8 cellular contexts compared by ENCODE assay signal in the genomic region with DNA sequence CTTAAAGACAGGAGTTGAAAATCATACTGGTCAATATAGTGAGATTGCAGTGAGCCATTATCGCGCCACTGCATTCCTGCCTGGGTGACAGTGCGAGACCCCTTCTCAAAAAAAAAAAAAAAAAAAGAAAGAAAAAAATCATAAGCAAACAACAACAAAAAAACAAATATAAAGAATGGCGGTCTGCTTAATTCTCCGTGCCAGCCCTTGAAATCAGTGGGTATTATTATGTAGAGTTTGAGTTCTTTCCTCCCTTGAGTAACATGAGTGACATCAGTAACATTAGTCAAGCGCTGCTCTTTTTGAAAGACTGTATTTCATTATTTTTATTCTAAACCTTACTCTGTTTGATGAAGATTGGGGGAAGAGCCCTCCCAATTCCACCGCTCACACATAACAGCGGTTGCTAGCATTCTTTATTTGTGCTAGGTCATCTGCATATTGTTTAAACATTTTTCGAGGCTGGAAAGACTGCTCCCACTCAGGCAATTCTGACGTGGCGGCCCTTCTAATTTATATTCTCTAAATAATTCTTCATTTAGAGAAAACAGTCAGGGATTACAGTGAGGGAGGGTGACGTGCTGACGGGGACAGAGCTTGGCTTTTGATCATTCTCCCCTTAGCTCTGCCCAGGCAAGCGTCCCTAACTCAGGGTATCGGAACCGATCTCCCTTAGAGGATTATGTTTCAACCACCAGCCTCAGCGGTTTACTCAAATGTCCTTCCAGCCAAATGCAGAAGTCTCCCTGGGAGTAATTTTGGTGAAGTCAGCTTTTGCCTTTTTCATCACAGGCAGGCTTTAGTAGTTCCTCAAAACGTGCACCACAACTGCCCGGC. TPM values are rescaled to one million over a fixed set of nuclear protein-coding genes. Genes with fewer than 3 reads are reported as not detected.
DNase-seq lines count a peak whose midpoint lies in the region; ATAC-seq, FAIRE-seq and TF ChIP-seq lines count a peak whose summit lies in the region.

No MANE protein-coding gene starts in this region.

- intact Hi-C loops in K562 (cut with micrococcal nuclease) (loop anchor here (1.0 to 10.0 kb wide), 5 partner anchors 13 to 152 kb away; partner anchors contain the start of gene CCT5), kidney (cut with DNase I) (no loop called here)

- WGBS in K562 (ENCODE audit: insufficient coverage, low coverage, missing lambda C conversion rate), result 4% methylated on average over 19 of the region's 19 CpGs

- peaks cover 65% of the 10 kb centered on the region for H3K79me2 ChIP-seq in K562 (ENCODE audit: control insufficient read depth, insufficient read depth, low read length)

- no peak for FAIRE-seq in GM12891 (lab: Jason Lieb, UNC)
- peak; percentile 57 for FAIRE-seq in K562 (lab: Jason Lieb, UNC)
- no peak for FAIRE-seq in kidney (lab: Jason Lieb, UNC)

- H2AFZ ChIP-seq in K562 (ENCODE audit: low read depth, low read length), result peak overlapping the region; percentile 86

- peaks cover 26% of the 10 kb centered on the region for H4K20me1 ChIP-seq in K562 (replicated peaks; ENCODE audit: control insufficient read depth, insufficient read depth, low read length)

- CTCF ChIA-PET in K562 (lab: Yijun Ruan, JAX; ENCODE audit: low intra/inter-chr PET ratio), result interaction anchor here (0.6 kb wide), 1 partner anchor 27 kb away, joined by 4 read pairs; no protein-coding TSS in a partner anchor

- H3K27ac ChIP-seq in K562 (ENCODE audit: extremely low read depth, low read depth, low read length), result peak overlapping the region; percentile 96
- peak overlapping the region; percentile 96 to 98 for H3K27ac ChIP-seq in kidney (ENCODE audit: low read depth in 2 of 2, low read length in 2 of 2)

- no peak for DNase-seq in GM12891 (ENCODE audit: insufficient read length, low spot score)
- DNase-seq in RKO (ENCODE audit: low spot score), result peak; percentile 56
- DNase-seq in K562 (ENCODE audit: extremely low read depth in 1 of 4, low spot score in 3 of 4), result peak in 2 of 4 experiments; percentile 48 to 75
- no peak for DNase-seq in kidney
- peak in 2 of 3 experiments; percentile 33 to 39 for DNase-seq in stimulated activated CD4-positive, alpha-beta T cell treated with anti-CD3 and anti-CD28 coated beads, TNF-alpha, amount 100 ng/mL, for 24 hours (ENCODE audit: low read depth in 3 of 3)
- no peak for DNase-seq in NCI-H1436 (lab: John Stamatoyannopoulos, UW)

- no peaks in the 10 kb centered on the region for H3K9me1 ChIP-seq in K562 (ENCODE audit: control insufficient read depth, insufficient read depth, low read length)

- in situ Hi-C loops in K562 (cut with MboI), result no loop called here

- no peak; a peak in 1 of 4 replicates for TF ChIP-seq RAD21 in K562 (CRISPR knock-in tag; conservative IDR thresholded peaks at IDR 0.05 in 1 of 2, IDR thresholded peaks at IDR 0.05 in 1 of 2)

- ATAC-seq in HG03139 (IDR thresholded peaks at IDR 0.05; ENCODE audit: unreplicated experiment) (peak; percentile 13), K562 (peak; percentile 40), GM21526 (IDR thresholded peaks at IDR 0.05; ENCODE audit: low FRiP score, unreplicated experiment) (no peak)

- BruUV-seq in K562 (replicated peaks; lab: Mats Ljungman, UMichigan), result no TSS peak

- H3K4me3 ChIP-seq in K562 (peak overlapping the region; percentile 60), kidney (ENCODE audit: low read length in 2 of 2) (peak overlapping the region; percentile 80 to 90)

- H3K9ac ChIP-seq in K562 (ENCODE audit: insufficient read depth in 1 of 2, low read depth in 2 of 2, low read length in 2 of 2) (peak overlapping the region; percentile 93 to 97), kidney (ENCODE audit: low read length in 2 of 2) (peak overlapping the region; percentile 84 to 86)

- H3K36me3 ChIP-seq in K562 (ENCODE audit: control insufficient read depth, insufficient read depth, low read length) (peaks cover 14% of the 10 kb centered on the region; the same call in 2 of the 3 replicates), kidney (ENCODE audit: control insufficient read depth in 1 of 2, insufficient read depth in 2 of 2, low read length in 2 of 2) (no peaks in the 10 kb centered on the region)

- H3K4me2 ChIP-seq in K562 (ENCODE audit: insufficient read depth, low read length), result peak overlapping the region; percentile 95

- H3K27me3 ChIP-seq in K562 (ENCODE audit: control insufficient read depth in 2 of 2, insufficient read depth in 2 of 2, low read length in 2 of 2), result no peaks in the 10 kb centered on the region

- POLR2A ChIA-PET in K562 (lab: Yijun Ruan, JAX), result interaction anchor here (0.5 to 4.0 kb wide), 25 partner anchors 9 to 126 kb away, joined by 3 to 38 read pairs (median 6); partner anchors contain the start of genes ATPSCKMT and CCT5

- H3K9me3 ChIP-seq in K562 (replicated peaks; ENCODE audit: control insufficient read depth, insufficient read depth, low read depth, low read length), result no peaks in the 10 kb centered on the region
- no peaks in the 10 kb centered on the region for H3K9me3 ChIP-seq in kidney (ENCODE audit: control insufficient read depth in 1 of 2, low read length in 2 of 2)

- no peak for TF ChIP-seq EP300 in K562 (IDR thresholded peaks at IDR 0.05; ENCODE audit: low read length)

- H3K4me1 ChIP-seq in K562 (replicated peaks in 1 of 2; ENCODE audit: control insufficient read depth in 2 of 2, insufficient read depth in 2 of 2, low read length in 2 of 2) (peaks cover 22 to 28% of the 10 kb centered on the region in 2 experiments), kidney (ENCODE audit: control insufficient read depth in 1 of 2, insufficient read depth in 1 of 2, low read depth in 1 of 2, low read length in 2 of 2) (peaks cover 0 to 10% of the 10 kb centered on the region in 2 donors)

- no peak for TF ChIP-seq POLR2A in GM12891 (IDR thresholded peaks at IDR 0.05; ENCODE audit: low read depth, low read length)
- no peak for TF ChIP-seq POLR2A in K562 (conservative IDR thresholded peaks at IDR 0.05)

- TF ChIP-seq CTCF in K562 (IDR thresholded peaks at IDR 0.05 in 2 of 3, conservative IDR thresholded peaks at IDR 0.05 in 1 of 3; ENCODE audit: insufficient read depth in 2 of 3, low read depth in 1 of 3, low read length in 3 of 3) (no peak), kidney (IDR thresholded peaks at IDR 0.05; ENCODE audit: borderline replicate concordance, extremely low read depth, insufficient read depth) (no peak)

TF ChIP-seq in GM12891, 5 proteins besides CTCF, POLR2A, EP300 and RAD21 (continues in another document):
- TF ChIP-seq POLR2AphosphoS5 (IDR thresholded peaks at IDR 0.05; ENCODE audit: low read depth, low read length) (no peak), TAF1 (IDR thresholded peaks at IDR 0.05; ENCODE audit: low read depth, low read length) (no peak), SPI1 (IDR thresholded peaks at IDR 0.05; ENCODE audit: low read depth, low read length) (peak; percentile 70), POU2F2 (IDR thresholded peaks at IDR 0.05; ENCODE audit: low read depth, low read length) (no peak)

TF ChIP-seq in K562, 482 proteins besides CTCF, POLR2A, EP300 and RAD21 (continues in another document):
- TF ChIP-seq ZNF197 (CRISPR knock-in tag; IDR thresholded peaks at IDR 0.05; ENCODE audit: low read depth), result no peak
- TF ChIP-seq PTBP1 (IDR thresholded peaks at IDR 0.05; ENCODE audit: low read depth, low read length), result 0 out of 2 replicates have a peak, but pooled peaks have one; percentile 29
- no peak for TF ChIP-seq SNIP1 (IDR thresholded peaks at IDR 0.05; ENCODE audit: low read depth)

RNA-seq across cellular contexts. Expression of gene MARCHF6, which starts 0.9 kb away (rescaled TPM):
- 56.6 TPM for polyA plus RNA-seq in GM12891 (2012; ENCODE audit: low read depth, missing spikeins)
- total RNA-seq in K562 (2011; cell fraction: chromatin; rRNA removed; ENCODE audit: low replicate concordance), result 561 and 734 TPM in 2 replicates
- total RNA-seq in K562 (2011; cell fraction: nucleolus; rRNA removed), result 300 and 404 TPM in 2 replicates
- total RNA-seq in K562 (2011; cell fraction: nucleoplasm; rRNA removed), result 460 and 488 TPM in 2 replicates
- 68.1 and 82.1 TPM in 2 replicates for total RNA-seq in K562 (2014; rRNA removed)
- total RNA-seq in K562 (2014; rRNA removed; fragmentation: Illumina TruSeq; extraction: Trizol), result 110 and 145 TPM in 2 replicates
- 73.8 and 74.1 TPM in 2 replicates for total RNA-seq in K562 (2015; rRNA removed; fragmentation: Illumina TruSeq; extraction: Trizol)
- 173 and 197 TPM in 2 replicates for total RNA-seq in K562 (2021)
- polyA plus RNA-seq in K562 (2011; rRNA removed), result 363 and 456 TPM in 2 replicates
- 108 and 266 TPM in 2 replicates for polyA plus RNA-seq in K562 (2011; cell fraction: cytosol; rRNA removed)
- polyA plus RNA-seq in K562 (2011; cell fraction: nucleus; rRNA removed), result 690 and 1,115 TPM in 2 replicates
- 113 TPM in 2 replicates for polyA plus RNA-seq in K562 (2012)
- polyA plus RNA-seq in K562 (2014; fragmentation: Illumina TruSeq; extraction: Trizol), result 97.2 and 107 TPM in 2 replicates
- polyA plus RNA-seq in K562 (2014; fragmentation: Nextera tagmentation; extraction: Ambion mirVana), result 100 to 1,000 TPM; 170 to 176 TPM
- polyA plus RNA-seq in K562 (2014; rRNA removed), result 113 and 116 TPM in 2 replicates
- 714 and 809 TPM in 2 replicates for polyA minus RNA-seq in K562 (2011; rRNA and poly(A)+ RNA removed)
- 187 and 222 TPM in 2 replicates for polyA minus RNA-seq in K562 (2011; cell fraction: cytosol; rRNA and poly(A)+ RNA removed)
- 218 and 284 TPM in 2 replicates for polyA minus RNA-seq in K562 (2011; cell fraction: nucleus; rRNA and poly(A)+ RNA removed)
- 177 TPM for total RNA-seq in kidney
- polyA plus RNA-seq in kidney (ENCODE audit: insufficient read depth, low read depth, low replicate concordance), result 70.4 TPM

RNA-seq across cellular contexts. Expression of gene CMBL, which starts 44.9 kb away (rescaled TPM):
- 14.8 TPM for polyA plus RNA-seq in GM12891 (2012; ENCODE audit: low read depth, missing spikeins)
- 57.6 and 73.6 TPM in 2 replicates for total RNA-seq in K562 (2011; cell fraction: chromatin; rRNA removed; ENCODE audit: low replicate concordance)
- total RNA-seq in K562 (2011; cell fraction: nucleolus; rRNA removed), result 41.8 and 51.0 TPM in 2 replicates
- 60.6 and 76.3 TPM in 2 replicates for total RNA-seq in K562 (2011; cell fraction: nucleoplasm; rRNA removed)
- total RNA-seq in K562 (2014; rRNA removed) (22.6 and 30.0 TPM in 2 replicates), K562 (2014; rRNA removed; fragmentation: Illumina TruSeq; extraction: Trizol) (68.2 and 86.7 TPM in 2 replicates), K562 (2015; rRNA removed; fragmentation: Illumina TruSeq; extraction: Trizol) (54.7 and 55.5 TPM in 2 replicates), K562 (2021) (119 and 121 TPM in 2 replicates), kidney (36.6 TPM)
- polyA plus RNA-seq in K562 (2011; rRNA removed) (183 and 192 TPM in 2 replicates), K562 (2014; fragmentation: Illumina TruSeq; extraction: Trizol) (140 and 144 TPM in 2 replicates), K562 (2014; fragmentation: Nextera tagmentation; extraction: Ambion mirVana) (10 to 100 TPM; 53.4 to 71.1 TPM), K562 (2014; rRNA removed) (109 and 128 TPM in 2 replicates), kidney (ENCODE audit: insufficient read depth, low read depth, low replicate concordance) (243 TPM)
- 228 and 464 TPM in 2 replicates for polyA plus RNA-seq in K562 (2011; cell fraction: cytosol; rRNA removed)
- 27.2 and 28.4 TPM in 2 replicates for polyA plus RNA-seq in K562 (2011; cell fraction: nucleus; rRNA removed)
- polyA plus RNA-seq in K562 (2012), result 129 and 225 TPM in 2 replicates
- 176 TPM in 2 replicates for polyA minus RNA-seq in K562 (2011; rRNA and poly(A)+ RNA removed)
- polyA minus RNA-seq in K562 (2011; cell fraction: cytosol; rRNA and poly(A)+ RNA removed), result 200 and 213 TPM in 2 replicates
- polyA minus RNA-seq in K562 (2011; cell fraction: nucleus; rRNA and poly(A)+ RNA removed), result 23.2 and 39.3 TPM in 2 replicates

Comparison
In these comparisons a context has a peak if more than half of its experiments do, and no peak if none do; other contexts are left out.
1. DNase-seq: peak in RKO (single experiment) and stimulated activated CD4-positive, alpha-beta T cell treated with anti-CD3 and anti-CD28 coated beads, TNF-alpha, amount 100 ng/mL, for 24 hours (2 of 3); none in GM12891 (single experiment), kidney (single experiment) and NCI-H1436 (single experiment).